9 cellular contexts compared by ENCODE assay signal in genomic region chr11:64776425-64776824, GRCh38. TPM values are rescaled to one million over a fixed set of nuclear protein-coding genes. Genes with fewer than 3 reads are reported as not detected.
DNase-seq lines count a peak whose midpoint lies in the region; ATAC-seq and TF ChIP-seq lines count a peak whose summit lies in the region.
"Had no signal": no experiment of that assay in that cellular context is flagged by ENCODE, and none has a peak within 500 bp of the region (broad histone marks: within the 10 kb centered on the region; RNA-seq: fewer than 3 reads in every experiment).

No MANE protein-coding gene starts in this region.

- TF ChIP-seq POLR2A in esophagus squamous epithelium (IDR thresholded peaks at IDR 0.05) = no peak

- intact Hi-C loops in esophagus squamous epithelium (cut with DNase I) = no loop called here

- H3K27me3 ChIP-seq in SJSA1 (replicated peaks) (no peaks in the 10 kb centered on the region), esophagus squamous epithelium (no peaks in the 10 kb centered on the region), rectal smooth muscle tissue (ENCODE audit: control insufficient read depth, insufficient read depth, low read length) (no peaks in the 10 kb centered on the region)

- H3K27ac ChIP-seq in SJSA1 = no peak overlapping the region
- peak overlapping the region in 2 of 4 donors; percentile 99 to 100 for H3K27ac ChIP-seq in esophagus squamous epithelium
- H3K27ac ChIP-seq in rectal smooth muscle tissue (ENCODE audit: low read depth, low read length) = no peak overlapping the region

- no peak for TF ChIP-seq CTCF in GM12864 (IDR thresholded peaks at IDR 0.05; ENCODE audit: low read depth, low read length, missing control alignments)
- TF ChIP-seq CTCF in esophagus squamous epithelium (IDR thresholded peaks at IDR 0.05) = no peak

- peaks cover 18% of the 10 kb centered on the region for H3K4me1 ChIP-seq in SJSA1 (replicated peaks)
- H3K4me1 ChIP-seq in esophagus squamous epithelium = peaks cover 21 to 69% (median 36%) of the 10 kb centered on the region in 3 donors
- peaks cover 10% of the 10 kb centered on the region for H3K4me1 ChIP-seq in rectal smooth muscle tissue (ENCODE audit: control insufficient read depth, insufficient read depth, low read length)

- 42 to 54% methylated on average over 6 of the region's 6 CpGs for WGBS in esophagus squamous epithelium, 2 donors

- 0 out of 2 replicates have a peak, but pooled peaks cover 2% of the 10 kb centered on the region for H3K9me3 ChIP-seq in SJSA1 (replicated peaks)
- no peaks in the 10 kb centered on the region for H3K9me3 ChIP-seq in esophagus squamous epithelium

- ATAC-seq in HG02973 (IDR thresholded peaks at IDR 0.05; ENCODE audit: unreplicated experiment) = no peak
- no peak for ATAC-seq in GM21360 (IDR thresholded peaks at IDR 0.05; ENCODE audit: unreplicated experiment)

- DNase-seq in GM12864 (ENCODE audit: low read depth) (no peak), SJSA1 (ENCODE audit: low read depth in 1 of 2, low spot score in 2 of 2) (no peak), esophagus squamous epithelium (lab: John Stamatoyannopoulos, UW) (no peak), dedifferentiated amniotic fluid mesenchymal stem cell (ENCODE audit: extremely low spot score) (no peak), NCI-H2171 (lab: John Stamatoyannopoulos, UW) (no peak)
- DNase-seq: activated CD4-positive, alpha-beta T cell treated with anti-CD3 and anti-CD28 coated beads, Interleukin-2, amount 50 U/mL, for 1 hour had no signal

- H3K36me3 ChIP-seq in SJSA1 (peaks cover 65% of the 10 kb centered on the region), esophagus squamous epithelium (peaks cover 27 to 55% (median 36%) of the 10 kb centered on the region in 3 donors), rectal smooth muscle tissue (ENCODE audit: control insufficient read depth, insufficient read depth, low read length) (peaks cover 43% of the 10 kb centered on the region)

- no peak overlapping the region for H3K9ac ChIP-seq in rectal smooth muscle tissue (ENCODE audit: low read length)

- H3K4me3 ChIP-seq in GM12864 (ENCODE audit: low read depth, low read length) = peak overlapping the region; percentile 76; the same call in 1 of the 2 replicates
- H3K4me3 ChIP-seq in SJSA1 = peak overlapping the region; percentile 98; the same call in 1 of the 2 replicates
- H3K4me3 ChIP-seq in esophagus squamous epithelium = peak overlapping the region; percentile 86 to 99 (median 94)
- peak overlapping the region; percentile 95 for H3K4me3 ChIP-seq in rectal smooth muscle tissue (ENCODE audit: low read length)

RNA-seq across cellular contexts. Expression of gene SF1, which starts 1.9 kb away (rescaled TPM):
- total RNA-seq in SJSA1 (2014; rRNA removed; shearing (Covaris generic)) = 154 and 170 TPM in 2 replicates
- 100 to 1,000 TPM; 136 to 292 (median 223) TPM for total RNA-seq in esophagus squamous epithelium

RNA-seq across cellular contexts. Expression of gene PYGM, which starts 16.7 kb away (rescaled TPM):
- 0.45 TPM in 1 of 2 replicates, not detected in the other for total RNA-seq in SJSA1 (2014; rRNA removed; shearing (Covaris generic))
- under 1 TPM; 0.27 to 0.95 (median 0.39) TPM for total RNA-seq in esophagus squamous epithelium

RNA-seq across cellular contexts. Expression of gene MAP4K2, which starts 26.6 kb away (rescaled TPM):
- total RNA-seq in SJSA1 (2014; rRNA removed; shearing (Covaris generic)) = 19.2 and 22.9 TPM in 2 replicates
- total RNA-seq in esophagus squamous epithelium = 1 to 10 TPM; 3.6 to 9.0 (median 6.1) TPM

RNA-seq across cellular contexts. Expression of gene RASGRP2, which starts 32.5 kb away (rescaled TPM):
- total RNA-seq in SJSA1 (2014; rRNA removed; shearing (Covaris generic)) = 0.08 and 3.1 TPM in 2 replicates
- 10 to 100 TPM in 1 of 4 donors, 1 to 10 TPM in 3; 2.6 to 13.2 (median 4.9) TPM for total RNA-seq in esophagus squamous epithelium

RNA-seq across cellular contexts. Expression of gene MEN1, which starts 33.9 kb away (rescaled TPM):
- total RNA-seq in SJSA1 (2014; rRNA removed; shearing (Covaris generic)) = 13.8 and 22.0 TPM in 2 replicates
- 10 to 100 TPM; 14.9 to 23.3 (median 17.0) TPM for total RNA-seq in esophagus squamous epithelium
